22 cellular contexts compared by ENCODE assay signal in genomic region chr7:152514771-152515105, GRCh38.
DNase-seq lines count a peak whose midpoint lies in the region; ATAC-seq, FAIRE-seq and TF ChIP-seq lines count a peak whose summit lies in the region.
"Had no signal": no experiment of that assay in that cellular context is flagged by ENCODE, and none has a peak within 500 bp of the region (broad histone marks: within the 10 kb centered on the region; RNA-seq: fewer than 3 reads in every experiment).

No MANE protein-coding gene starts in this region.

- ATAC-seq in heart left ventricle (no peak), HepG2 (no peak)
- ATAC-seq: CD8-positive, alpha-beta T cell; GM12878; HCT116 had no signal

- H3K14ac ChIP-seq in neuronal stem cell (ENCODE audit: low read length): no peak overlapping the region

- H3K27ac ChIP-seq in heart left ventricle (no peak overlapping the region), HepG2 (ENCODE audit: extremely low read length, insufficient read depth, low read length) (no peak overlapping the region), neuronal stem cell (replicated peaks; ENCODE audit: low read length) (no peak overlapping the region)
- H3K27ac ChIP-seq: 22Rv1, BLaER1, C4-2B, GM23248 had no signal

- WGBS in heart left ventricle, 4 donors: 89 to 97% (median 93%) methylated on average over 7 to 14 of the region's 14 CpGs
- 60% methylated on average over 4 of the region's 14 CpGs for WGBS in HepG2 (ENCODE audit: low lambda C conversion rate)
- no CpG with 5 or more reads among the region's 14 CpGs for WGBS in neuronal stem cell (ENCODE audit: extremely low coverage in 2 of 2, insufficient read length in 2 of 2, insufficient replicate concordance in 1 of 2), 2 donors

- no peaks in the 10 kb centered on the region for H4K20me1 ChIP-seq in HepG2 (ENCODE audit: insufficient read depth, low read length)
- H4K20me1 ChIP-seq: BLaER1 had no signal

- in situ Hi-C loops in HepG2 (cut with HindIII; ENCODE audit: extremely low pct_ligation_motif_present, low pct_unique_long_range_greater_than_20kb): no loop called here

- no peak overlapping the region for H2BK5ac ChIP-seq in neuronal stem cell (ENCODE audit: low read length)

- CTCF ChIA-PET in HepG2 (lab: Yijun Ruan, JAX; ENCODE audit: low intra/inter-chr PET ratio, low total read pairs): no interaction called here

- no peak overlapping the region for H2BK120ac ChIP-seq in neuronal stem cell (ENCODE audit: low read depth, low read length)

- no TSS peak for BruUV-seq in HepG2 (replicated peaks; lab: Mats Ljungman, UMichigan)

- H2AK5ac ChIP-seq in neuronal stem cell (ENCODE audit: low read depth, low read length): no peak overlapping the region

- FAIRE-seq in HepG2 (lab: Jason Lieb, UNC): no peak
- FAIRE-seq: A204.1, GM12878, GM19239 had no signal

- H3K9ac ChIP-seq in HepG2 (ENCODE audit: insufficient read depth, low read depth, low read length) (no peak overlapping the region), neuronal stem cell (ENCODE audit: low read depth, low read length, poor library complexity) (no peak overlapping the region)
- H3K9ac ChIP-seq: BLaER1, GM23248 had no signal

- no peak overlapping the region for H4K91ac ChIP-seq in neuronal stem cell (ENCODE audit: low read depth, low read length, poor library complexity)

- no peak overlapping the region for H2AFZ ChIP-seq in HepG2 (ENCODE audit: low read length)
- peak overlapping the region; percentile 58 for H2AFZ ChIP-seq in neuronal stem cell (ENCODE audit: low read length)
- H2AFZ ChIP-seq: GM23248 had no signal

- TF ChIP-seq CTCF in heart left ventricle (IDR thresholded peaks at IDR 0.05) (no peak), HepG2 (CRISPR knock-in tag; IDR thresholded peaks at IDR 0.05) (no peak)

- DNase-seq in cardiac septum (ENCODE audit: low spot score) (peak; percentile 33), heart left ventricle (no peak), HepG2 (ENCODE audit: low spot score) (no peak), neuronal stem cell (ENCODE audit: low spot score) (no peak), DMS114 treated with DMSO at 0.1 percent for 48 hours (lab: John Stamatoyannopoulos, UW; ENCODE audit: unreplicated experiment) (no peak), amniotic stem cell (lab: John Stamatoyannopoulos, UW) (no peak)
- DNase-seq: Caco-2; CD4-positive, CD25-positive, alpha-beta regulatory T cell; CD8-positive, alpha-beta T cell; DMS79; EL; GDM1; GM23248; H9; HFFc6 had no signal

- no peak for TF ChIP-seq RAD21 in HepG2 (CRISPR knock-in tag; IDR thresholded peaks at IDR 0.05)

- intact Hi-C loops in cardiac septum (cut with DNase I): no loop called here
- intact Hi-C loops in heart left ventricle (cut with DNase I): no loop called here
- intact Hi-C loops in HepG2 (cut with micrococcal nuclease; ENCODE audit: unreplicated experiment): no loop called here

- H4K8ac ChIP-seq in neuronal stem cell (ENCODE audit: low read depth, low read length): no peak overlapping the region

- H3K79me2 ChIP-seq in HepG2 (ENCODE audit: insufficient read depth, low read length): no peaks in the 10 kb centered on the region

- H3K9me3 ChIP-seq in heart left ventricle (peaks cover 0 to 14% (median 6%) of the 10 kb centered on the region in 12 donors), HepG2 (ENCODE audit: low read length) (peaks cover 11% of the 10 kb centered on the region), neuronal stem cell (replicated peaks in 1 of 2; ENCODE audit: control insufficient read depth in 2 of 2, insufficient read depth in 1 of 2, low read depth in 1 of 2, low read length in 2 of 2) (peaks cover 0 to 2% of the 10 kb centered on the region in 2 donors)
- H3K9me3 ChIP-seq: Caco-2 had no signal

- H3K36me3 ChIP-seq in heart left ventricle: no peaks in the 10 kb centered on the region
- no peaks in the 10 kb centered on the region for H3K36me3 ChIP-seq in HepG2 (replicated peaks in 1 of 2; ENCODE audit: control insufficient read depth in 1 of 2, insufficient read depth in 2 of 2, low read length in 2 of 2)
- no peaks in the 10 kb centered on the region for H3K36me3 ChIP-seq in neuronal stem cell (replicated peaks in 1 of 2; ENCODE audit: control insufficient read depth in 2 of 2, insufficient read depth in 2 of 2, low read length in 2 of 2)
- H3K36me3 ChIP-seq: BLaER1 had no signal

- H3K23ac ChIP-seq in neuronal stem cell (ENCODE audit: low read depth, low read length, poor library complexity): no peak overlapping the region

- H3K4me3 ChIP-seq in heart left ventricle: no peak overlapping the region
- peak overlapping the region in 1 of 3 experiments; percentile 35; a peak in 1 of 6 replicates for H3K4me3 ChIP-seq in HepG2 (replicated peaks in 1 of 3; ENCODE audit: insufficient read depth in 1 of 3, low read depth in 2 of 3, low read length in 3 of 3)
- H3K4me3 ChIP-seq in neuronal stem cell (ENCODE audit: low read length in 2 of 2): no peak overlapping the region
- H3K4me3 ChIP-seq: BLaER1, GM12878, GM23248 had no signal

- H3K4ac ChIP-seq in neuronal stem cell (ENCODE audit: low read length): no peak overlapping the region

- peak overlapping the region; percentile 53 for H3K4me2 ChIP-seq in HepG2 (ENCODE audit: low read depth, low read length)
- no peak overlapping the region for H3K4me2 ChIP-seq in neuronal stem cell (ENCODE audit: insufficient read depth, low read length, poor library complexity, severe bottlenecking)
- H3K4me2 ChIP-seq: BLaER1 had no signal

- H3K27me3 ChIP-seq in heart left ventricle (no peaks in the 10 kb centered on the region), HepG2 (ENCODE audit: control insufficient read depth in 1 of 2, insufficient read depth in 2 of 2, low read length in 2 of 2) (no peaks in the 10 kb centered on the region; a peak in 1 of 5 replicates), neuronal stem cell (ENCODE audit: control insufficient read depth in 3 of 3, insufficient read depth in 3 of 3, low read depth in 1 of 3, low read length in 3 of 3) (no peaks in the 10 kb centered on the region)
- H3K27me3 ChIP-seq: BLaER1 had no signal

- TF ChIP-seq POLR2A in heart left ventricle (IDR thresholded peaks at IDR 0.05) (no peak), HepG2 (IDR thresholded peaks at IDR 0.05; ENCODE audit: insufficient read depth in 1 of 2, low read depth in 2 of 2, low read length in 2 of 2) (no peak)

- POLR2A ChIA-PET in HepG2 (lab: Yijun Ruan, JAX): no interaction called here

- no peaks in the 10 kb centered on the region for H3K79me1 ChIP-seq in neuronal stem cell (ENCODE audit: low read depth, low read length)

- H2BK12ac ChIP-seq in neuronal stem cell (ENCODE audit: low read length): no peak overlapping the region

- no peak overlapping the region for H2BK15ac ChIP-seq in neuronal stem cell (ENCODE audit: low read length)

- TF ChIP-seq EP300 in HepG2 (IDR thresholded peaks at IDR 0.05; ENCODE audit: low read depth in 2 of 2, low read length in 2 of 2) (no peak), HepG2 (CRISPR knock-in tag; IDR thresholded peaks at IDR 0.05; ENCODE audit: borderline replicate concordance) (no peak)

- no peak overlapping the region for H3K18ac ChIP-seq in neuronal stem cell (ENCODE audit: low read length)

- H3K4me1 ChIP-seq in heart left ventricle (no peaks in the 10 kb centered on the region), HepG2 (ENCODE audit: insufficient read depth, low read length) (no peaks in the 10 kb centered on the region), neuronal stem cell (ENCODE audit: control insufficient read depth in 2 of 2, insufficient read depth in 1 of 2, low read depth in 1 of 2, low read length in 2 of 2) (no peaks in the 10 kb centered on the region)
- H3K4me1 ChIP-seq: Caco-2 had no signal

TF ChIP-seq in HepG2, 621 proteins besides CTCF, POLR2A, EP300 and RAD21:
- TF ChIP-seq RBM22 (optimal IDR thresholded peaks at IDR 0.05; ENCODE audit: low read length): no peak
TF ChIP-seq in HepG2: peak in this region for 0.
